In genomic region chr11:128318856-128319474, GRCh38 we compare ENCODE assay signal across 8 cellular contexts.
A peak's percentile ranks its signal among the peaks of the same experiment; 100 is the strongest.
DNase-seq lines count a peak whose midpoint lies in the region; ATAC-seq and TF ChIP-seq lines count a peak whose summit lies in the region.

No MANE protein-coding gene starts in this region.

- DNase-seq in activated CD4-positive, alpha-beta memory T cell treated with anti-CD3 and anti-CD28 coated beads, Interleukin-2, amount 10 ng/mL, durations not matched to agents 7 days and 5 days = peak; percentile 79
- DNase-seq in natural killer cell (peak; percentile 62), ovary (no peak), NCI-H1092 treated with DMSO at 0.1 percent for 48 hours (lab: John Stamatoyannopoulos, UW) (no peak), NCI-H1436 treated with DMSO at 0.1 percent for 48 hours (lab: John Stamatoyannopoulos, UW) (no peak), hippocampal formation (lab: John Stamatoyannopoulos, UW) (no peak)

- H3K36me3 Mint-ChIP-seq in activated CD4-positive, alpha-beta memory T cell treated with anti-CD3 and anti-CD28 coated beads, Interleukin-2, amount 10 ng/mL, durations not matched to agents 7 days and 5 days (ENCODE audit: low read depth) = peaks cover 55% of the 10 kb centered on the region
- peaks cover 20% of the 10 kb centered on the region for H3K36me3 Mint-ChIP-seq in natural killer cell

- 83 to 88% (median 84%) methylated on average over 8 of the region's 8 CpGs for WGBS in ovary, 3 donors

- H3K9me3 Mint-ChIP-seq in activated CD4-positive, alpha-beta memory T cell treated with anti-CD3 and anti-CD28 coated beads, Interleukin-2, amount 10 ng/mL, durations not matched to agents 7 days and 5 days = peaks cover 31% of the 10 kb centered on the region
- H3K9me3 Mint-ChIP-seq in natural killer cell = peaks cover 4 to 12% of the 10 kb centered on the region in 2 donors

- peak; percentile 93 for ATAC-seq in GM18861 (IDR thresholded peaks at IDR 0.05; ENCODE audit: unreplicated experiment)
- peak; percentile 97 for ATAC-seq in HG02981 (IDR thresholded peaks at IDR 0.05; ENCODE audit: unreplicated experiment)
- ATAC-seq in natural killer cell = peak; percentile 83 to 92 (median 91)

- no peak for TF ChIP-seq POLR2A in ovary (IDR thresholded peaks at IDR 0.05)

- H3K27me3 Mint-ChIP-seq in activated CD4-positive, alpha-beta memory T cell treated with anti-CD3 and anti-CD28 coated beads, Interleukin-2, amount 10 ng/mL, durations not matched to agents 7 days and 5 days = no peaks in the 10 kb centered on the region
- H3K27me3 Mint-ChIP-seq in natural killer cell (ENCODE audit: low read depth in 2 of 2) = no peaks in the 10 kb centered on the region

- TF ChIP-seq CTCF in natural killer cell (IDR thresholded peaks at IDR 0.05) (no peak), ovary (IDR thresholded peaks at IDR 0.05) (no peak)

- H3K9me3 ChIP-seq in ovary = no peaks in the 10 kb centered on the region

- no peak overlapping the region for H3K4me3 ChIP-seq in ovary

- no peak overlapping the region for H3K27ac ChIP-seq in ovary

- peak overlapping the region; percentile 55 for H3K27ac Mint-ChIP-seq in activated CD4-positive, alpha-beta memory T cell treated with anti-CD3 and anti-CD28 coated beads, Interleukin-2, amount 10 ng/mL, durations not matched to agents 7 days and 5 days
- H3K27ac Mint-ChIP-seq in natural killer cell = peak overlapping the region; percentile 92 to 95

- intact Hi-C loops in natural killer cell (cut with micrococcal nuclease) = no loop called here
- intact Hi-C loops in ovary (cut with DNase I) = no loop called here

- no peak overlapping the region for H3K4me3 Mint-ChIP-seq in activated CD4-positive, alpha-beta memory T cell treated with anti-CD3 and anti-CD28 coated beads, Interleukin-2, amount 10 ng/mL, durations not matched to agents 7 days and 5 days
- peak overlapping the region; percentile 69 for H3K4me3 Mint-ChIP-seq in natural killer cell

- H3K27me3 ChIP-seq in ovary = no peaks in the 10 kb centered on the region

- H3K4me1 ChIP-seq in ovary (ENCODE audit: insufficient read depth) = no peaks in the 10 kb centered on the region

- TF ChIP-seq EP300 in ovary (IDR thresholded peaks at IDR 0.05) = no peak

- POLR2A ChIA-PET in activated CD4-positive, alpha-beta memory T cell treated with anti-CD3 and anti-CD28 coated beads, Interleukin-2, amount 10 ng/mL, durations not matched to agents 7 days and 5 days (lab: Charles Lee) = interaction anchor here (0.6 to 5.5 kb wide), 23 partner anchors 8 to 207 kb away, joined by 3 to 101 read pairs (median 4); no protein-coding TSS in a partner anchor

- CTCF ChIA-PET in activated CD4-positive, alpha-beta memory T cell treated with anti-CD3 and anti-CD28 coated beads, Interleukin-2, amount 10 ng/mL, durations not matched to agents 7 days and 5 days (lab: Charles Lee) = interaction anchor here (0.7 to 3.6 kb wide), 10 partner anchors 10 to 311 kb away, joined by 3 to 27 read pairs (median 4); no protein-coding TSS in a partner anchor

- peaks cover 86% of the 10 kb centered on the region for H3K4me1 Mint-ChIP-seq in activated CD4-positive, alpha-beta memory T cell treated with anti-CD3 and anti-CD28 coated beads, Interleukin-2, amount 10 ng/mL, durations not matched to agents 7 days and 5 days
- H3K4me1 Mint-ChIP-seq in natural killer cell = peaks cover 75 to 83% of the 10 kb centered on the region in 2 donors

- no peaks in the 10 kb centered on the region for H3K36me3 ChIP-seq in ovary

Comparison
In these comparisons a context has a peak if more than half of its experiments do, and no peak if none do; other contexts are left out.
1. DNase-seq: peak in activated CD4-positive, alpha-beta memory T cell treated with anti-CD3 and anti-CD28 coated beads, Interleukin-2, amount 10 ng/mL, durations not matched to agents 7 days and 5 days (single experiment) and natural killer cell (single experiment); none in ovary (0 of 5), NCI-H1092 treated with DMSO at 0.1 percent for 48 hours (single experiment), NCI-H1436 treated with DMSO at 0.1 percent for 48 hours (single experiment) and hippocampal formation (0 of 2).
2. Peak in every context shown above with its lines, with median percentiles within 50 percentile points of each other: ATAC-seq.